Comparison of ENCODE assay signal across 9 cellular contexts in the genomic region with DNA sequence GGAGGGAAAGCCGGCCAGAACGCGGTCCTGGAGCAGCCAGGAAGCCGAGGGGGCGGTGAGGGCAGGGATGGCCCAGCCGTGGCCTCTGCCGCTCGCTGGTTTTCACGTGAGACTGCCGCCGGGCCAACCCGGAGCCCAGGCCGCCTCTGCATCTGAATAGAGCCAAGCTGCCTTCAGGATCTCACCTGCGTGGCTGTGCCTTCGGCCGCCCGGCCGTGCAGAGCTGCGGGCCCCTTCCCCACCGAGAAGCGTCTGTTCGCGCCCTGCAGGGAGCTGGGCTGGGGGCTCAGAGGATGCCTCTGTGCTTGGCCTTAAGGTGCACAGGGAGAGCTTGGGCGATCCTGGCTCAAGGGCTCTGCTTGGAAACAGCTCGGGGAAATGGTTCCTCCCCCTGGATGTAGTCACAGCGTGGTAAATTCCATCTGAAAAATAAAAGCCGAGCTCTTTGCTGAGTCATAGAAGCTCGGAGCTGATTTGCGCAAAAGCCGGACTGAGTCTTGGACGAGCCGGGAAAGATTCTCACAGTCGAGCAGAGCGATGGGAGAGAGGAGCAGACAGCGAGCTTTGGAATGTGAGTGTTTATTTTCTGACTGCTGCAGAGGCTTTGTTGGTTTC. TPM values are rescaled to one million over a fixed set of nuclear protein-coding genes. Genes with fewer than 3 reads are reported as not detected.
DNase-seq lines count a peak whose midpoint lies in the region; ATAC-seq and TF ChIP-seq lines count a peak whose summit lies in the region.
"Had no signal": no experiment of that assay in that cellular context is flagged by ENCODE, and none has a peak within 500 bp of the region (broad histone marks: within the 10 kb centered on the region; RNA-seq: fewer than 3 reads in every experiment).

A gene (plus strand): TSS at position 456 of the 615 bp plus-strand sequence. CDS start 38,863 bp downstream, outside the sequence.

- CTCF ChIA-PET in BJ (lab: Yijun Ruan, JAX): interaction anchor here (0.7 kb wide), 1 partner anchor 42 kb away, joined by 3 read pairs; no protein-coding TSS in a partner anchor

- TF ChIP-seq CTCF in BJ (IDR thresholded peaks at IDR 0.05; ENCODE audit: insufficient read depth, low read depth, low read length) (no peak), sigmoid colon (IDR thresholded peaks at IDR 0.05) (no peak), GM10266 (IDR thresholded peaks at IDR 0.05; ENCODE audit: control insufficient read depth, insufficient read depth, low read depth, missing control alignments) (no peak)

- H3K27me3 ChIP-seq in BJ (ENCODE audit: control insufficient read depth, insufficient read depth, low read length): no peaks in the 10 kb centered on the region
- H3K27me3 ChIP-seq in MG63: no peaks in the 10 kb centered on the region; the same call in 1 of the 2 replicates
- no peaks in the 10 kb centered on the region for H3K27me3 ChIP-seq in sigmoid colon

- TF ChIP-seq POLR2A in sigmoid colon (IDR thresholded peaks at IDR 0.05): no peak

- no peak for TF ChIP-seq EP300 in sigmoid colon (IDR thresholded peaks at IDR 0.05)

- POLR2A ChIA-PET in BJ (lab: Charles Lee): no interaction called here

- intact Hi-C loops in sigmoid colon (cut with DNase I): loop anchor here (2.0 to 5.0 kb wide), 2 partner anchors 25 to 83 kb away; a partner anchor contains a TSS

- H3K4me1 ChIP-seq in sigmoid colon: peaks cover 0 to 28% (median 21%) of the 10 kb centered on the region in 4 donors

- ATAC-seq in GM21367 (IDR thresholded peaks at IDR 0.05; ENCODE audit: unreplicated experiment): no peak
- ATAC-seq: HCT116 had no signal

- H3K36me3 ChIP-seq in BJ (ENCODE audit: control insufficient read depth, insufficient read depth, low read length): no peaks in the 10 kb centered on the region
- no peaks in the 10 kb centered on the region for H3K36me3 ChIP-seq in MG63
- no peaks in the 10 kb centered on the region for H3K36me3 ChIP-seq in sigmoid colon

- H3K9me3 ChIP-seq in MG63 (no peaks in the 10 kb centered on the region), sigmoid colon (no peaks in the 10 kb centered on the region)

- peak within 1 kb of the TSS; percentile 92 for H3K27ac ChIP-seq in caudate nucleus (ENCODE audit: low read depth, low read length)
- H3K27ac ChIP-seq in sigmoid colon: peak within 1 kb of the TSS; percentile 79 to 93 (median 86)

- WGBS in sigmoid colon, 2 donors: 5 to 9% methylated on average over 35 of the region's 35 CpGs

- peak within 1 kb of the TSS; percentile 48 for H3K4me3 ChIP-seq in BJ (ENCODE audit: low read depth, low read length)
- peak within 1 kb of the TSS; percentile 51 for H3K4me3 ChIP-seq in MG63
- peak within 1 kb of the TSS; percentile 26 to 57 (median 48) for H3K4me3 ChIP-seq in sigmoid colon

- peak; percentile 80 for DNase-seq in BJ (ENCODE audit: low read depth)
- DNase-seq in MG63: peak; percentile 85
- DNase-seq in caudate nucleus (lab: John Stamatoyannopoulos, UW): peak in 44 of 61 donors; percentile 34 to 83 (median 59)
- peak; percentile 97 for DNase-seq in iris pigment epithelial cell (ENCODE audit: low read depth)
- peak; percentile 89 for DNase-seq in sigmoid colon
- DNase-seq in OCI-M1 (lab: John Stamatoyannopoulos, UW): no peak
- no peak for DNase-seq in GM10266 (ENCODE audit: extremely low spot score)

RNA-seq across cellular contexts. Expression of the gene that starts here (rescaled TPM):
- polyA plus RNA-seq in BJ (2011; rRNA removed) (0.20 and 0.26 TPM in 2 replicates), sigmoid colon (under 1 TPM in 1 of 3 donors, not detected in 2; 0.22 TPM)
- 0.05 and 0.14 TPM in 2 replicates for polyA minus RNA-seq in BJ (2011; rRNA and poly(A)+ RNA removed)
- 0.07 and 0.99 TPM in 2 replicates for total RNA-seq in MG63 (2014; rRNA removed; shearing (Covaris generic); ENCODE audit: low replicate concordance)
- total RNA-seq in sigmoid colon: 1 to 10 TPM in 2 of 4 donors, under 1 TPM in 2; 0.49 to 3.0 (median 0.97) TPM

Comparison
In these comparisons a context has a peak if more than half of its experiments do, and no peak if none do; other contexts are left out.
1. Peak in DNase-seq and H3K4me3 ChIP-seq in BJ; RNA of the gene not detected or under 1 TPM.
2. Peak in DNase-seq and H3K4me3 ChIP-seq in MG63; RNA of the gene not detected or under 1 TPM.
3. DNase-seq: peak in caudate nucleus (44 of 61), iris pigment epithelial cell (single experiment) and sigmoid colon (single experiment); none in OCI-M1 (single experiment) and GM10266 (single experiment).
4. Peak in every context shown above with its lines, with median percentiles within 50 percentile points of each other: H3K4me3 ChIP-seq.